8 cellular contexts compared by ENCODE assay signal in genomic region chr1:67053785-67054759, GRCh38. TPM values are rescaled to one million over a fixed set of nuclear protein-coding genes. Genes with fewer than 3 reads are reported as not detected.
DNase-seq lines count a peak whose midpoint lies in the region; ATAC-seq and TF ChIP-seq lines count a peak whose summit lies in the region.

TSS of gene SLC35D1 (minus strand) at chr1:67054148. CDS start at chr1:67054013, 135 bp downstream.

- H3K4me3 Mint-ChIP-seq in T-helper 17 cell: peak within 1 kb of the TSS; percentile 96

- H3K27me3 Mint-ChIP-seq in T-helper 17 cell: peaks cover 6% of the 10 kb centered on the region

- WGBS in right cardiac atrium: under 1% methylated on average over 73 of the region's 73 CpGs

- no peak for TF ChIP-seq CTCF in vagina (IDR thresholded peaks at IDR 0.05)

- DNase-seq in NCI-H1417 treated with DMSO at 0.1 percent for 48 hours (lab: John Stamatoyannopoulos, UW) (peak; percentile 27), T-helper 17 cell (peak; percentile 64 to 74 (median 64)), amygdala (lab: John Stamatoyannopoulos, UW) (peak in 55 of 56 donors; percentile 34 to 96 (median 77)), right cardiac atrium (peak; percentile 81 to 91 (median 91)), vagina (ENCODE audit: extremely low spot score in 2 of 2) (no peak)

- H3K4me1 ChIP-seq in right cardiac atrium (ENCODE audit: control insufficient read depth, insufficient read depth, low read length) (no peaks in the 10 kb centered on the region), rectal smooth muscle tissue (ENCODE audit: control insufficient read depth, insufficient read depth, low read length) (peaks cover 5% of the 10 kb centered on the region), vagina (peaks cover 37% of the 10 kb centered on the region)

- H3K27ac Mint-ChIP-seq in T-helper 17 cell: peak within 1 kb of the TSS; percentile 93

- H3K27me3 ChIP-seq in right cardiac atrium (ENCODE audit: control insufficient read depth, insufficient read depth) (no peaks in the 10 kb centered on the region), rectal smooth muscle tissue (ENCODE audit: control insufficient read depth, insufficient read depth, low read length) (no peaks in the 10 kb centered on the region), vagina (no peaks in the 10 kb centered on the region)

- ATAC-seq in GM18498 (IDR thresholded peaks at IDR 0.05; ENCODE audit: unreplicated experiment): peak; percentile 91
- ATAC-seq in HG02840 (IDR thresholded peaks at IDR 0.05; ENCODE audit: low FRiP score, unreplicated experiment): peak; percentile 83
- peak; percentile 82 for ATAC-seq in T-helper 17 cell
- peak; percentile 93 for ATAC-seq in right cardiac atrium

- peak in 1 of 2 donors; percentile 28 for TF ChIP-seq POLR2A in vagina (IDR thresholded peaks at IDR 0.05)

- H3K36me3 Mint-ChIP-seq in T-helper 17 cell (ENCODE audit: low read depth): peaks cover 2% of the 10 kb centered on the region

- intact Hi-C loops in right cardiac atrium (cut with DNase I): no loop called here
- intact Hi-C loops in vagina (cut with DNase I): no loop called here

- H3K9me3 ChIP-seq in T-helper 17 cell (ENCODE audit: control insufficient read depth, low read length, poor library complexity, severe bottlenecking) (no peaks in the 10 kb centered on the region), right cardiac atrium (ENCODE audit: control insufficient read depth, low read length) (no peaks in the 10 kb centered on the region), vagina (no peaks in the 10 kb centered on the region)

- H3K4me3 ChIP-seq in right cardiac atrium (ENCODE audit: low read length): peak within 1 kb of the TSS; percentile 79
- peak within 1 kb of the TSS; percentile 96 for H3K4me3 ChIP-seq in rectal smooth muscle tissue (ENCODE audit: low read length)
- H3K4me3 ChIP-seq in vagina: peak within 1 kb of the TSS; percentile 68 to 89

- H3K4me1 Mint-ChIP-seq in T-helper 17 cell: peaks cover 24% of the 10 kb centered on the region

- H3K9ac ChIP-seq in rectal smooth muscle tissue (ENCODE audit: low read length): peak within 1 kb of the TSS; percentile 97

- H3K27ac ChIP-seq in right cardiac atrium (ENCODE audit: low read length) (peak within 1 kb of the TSS; percentile 95), rectal smooth muscle tissue (ENCODE audit: low read depth, low read length) (peak within 1 kb of the TSS; percentile 96), vagina (peak within 1 kb of the TSS; percentile 96)

- H3K36me3 ChIP-seq in rectal smooth muscle tissue (ENCODE audit: control insufficient read depth, insufficient read depth, low read length): peaks cover 2% of the 10 kb centered on the region
- peaks cover 0 to 9% of the 10 kb centered on the region in 2 donors for H3K36me3 ChIP-seq in vagina

RNA-seq across cellular contexts. Expression of gene SLC35D1, which starts in this region (rescaled TPM):
- total RNA-seq in T-helper 17 cell (10 to 100 TPM; 10.5 to 14.1 TPM), right cardiac atrium (1 to 10 TPM; 3.2 to 4.6 (median 4.1) TPM), vagina (13.3 TPM)
- 2.4 TPM for polyA plus RNA-seq in right cardiac atrium

Comparison
In these comparisons a context has a peak if more than half of its experiments do, and no peak if none do; other contexts are left out.
1. DNase-seq: peak in NCI-H1417 treated with DMSO at 0.1 percent for 48 hours (single experiment), T-helper 17 cell (3 of 3), amygdala (55 of 56) and right cardiac atrium (3 of 3); none in vagina (0 of 2).
2. Peak in every context shown above with its lines, with median percentiles within 50 percentile points of each other: ATAC-seq, H3K27ac ChIP-seq and H3K4me3 ChIP-seq.